In genomic region chr13:85140192-85140591, GRCh38 we compare ENCODE assay signal across 25 cellular contexts.
DNase-seq lines count a peak whose midpoint lies in the region; ATAC-seq and TF ChIP-seq lines count a peak whose summit lies in the region.
"Had no signal": no experiment of that assay in that cellular context is flagged by ENCODE, and none has a peak within 500 bp of the region (broad histone marks: within the 10 kb centered on the region; RNA-seq: fewer than 3 reads in every experiment).

No MANE protein-coding gene starts in this region.

- peaks cover 24% of the 10 kb centered on the region for H3K4me1 ChIP-seq in mammary epithelial cell (ENCODE audit: insufficient read depth, low read length)
- H3K4me1 ChIP-seq: A549, lower lobe of right lung, prostate gland, tibial nerve had no signal

- H3K27me3 ChIP-seq in mammary epithelial cell (ENCODE audit: insufficient read depth, low read length): no peaks in the 10 kb centered on the region
- H3K27me3 ChIP-seq: dorsolateral prefrontal cortex, tibial nerve had no signal

- TF ChIP-seq CTCF in mammary epithelial cell (conservative IDR thresholded peaks at IDR 0.05 in 1 of 2, IDR thresholded peaks at IDR 0.05 in 1 of 2; ENCODE audit: extremely low read depth in 1 of 2, insufficient read depth in 1 of 2, low read depth in 1 of 2, low read length in 2 of 2): no peak

- H3K79me2 ChIP-seq in mammary epithelial cell (ENCODE audit: insufficient read depth, low read length): no peaks in the 10 kb centered on the region

- BruUV-seq in mammary epithelial cell (replicated peaks; lab: Mats Ljungman, UMichigan): no TSS peak

- peak overlapping the region; percentile 45 for H2AFZ ChIP-seq in mammary epithelial cell (ENCODE audit: low read depth, low read length)

- H3K27ac ChIP-seq in mammary epithelial cell (ENCODE audit: insufficient read depth, low read depth, low read length): no peak overlapping the region
- H3K27ac ChIP-seq: A549, dorsolateral prefrontal cortex, lower lobe of right lung, prostate gland, tibial nerve had no signal

- H3K4me2 ChIP-seq in mammary epithelial cell (ENCODE audit: insufficient read depth, low read depth, low read length): peak overlapping the region; percentile 7
- H3K4me2 ChIP-seq: A549 had no signal

- ATAC-seq in GM21515 (IDR thresholded peaks at IDR 0.05; ENCODE audit: unreplicated experiment): no peak
- ATAC-seq in HG03196 (IDR thresholded peaks at IDR 0.05; ENCODE audit: unreplicated experiment): no peak
- ATAC-seq: A549, HepG2, lower lobe of right lung had no signal

- no peak overlapping the region for H3K9ac ChIP-seq in mammary epithelial cell (ENCODE audit: insufficient read depth, low read length)

- intact Hi-C loops in mammary epithelial cell (cut with micrococcal nuclease): no loop called here

- in situ Hi-C loops in mammary epithelial cell (cut with MboI; ENCODE audit: low sequenced_read_pairs in 2 of 2): no loop called here

- no peaks in the 10 kb centered on the region for H4K20me1 ChIP-seq in mammary epithelial cell (ENCODE audit: insufficient read depth, low read length)

- H3K36me3 ChIP-seq in mammary epithelial cell (ENCODE audit: insufficient read depth, low read length): no peaks in the 10 kb centered on the region
- H3K36me3 ChIP-seq: lower lobe of right lung, prostate gland, tibial nerve had no signal

- CTCF ChIA-PET in mammary epithelial cell (lab: Charles Lee; ENCODE audit: low non-redundant PET): no interaction called here

- 10% methylated on average over 1 of the region's 1 CpG for WGBS in mammary epithelial cell (ENCODE audit: low coverage, missing lambda C conversion rate)

- H3K9me3 ChIP-seq in mammary epithelial cell (replicated peaks; ENCODE audit: insufficient read depth, low read length): no peaks in the 10 kb centered on the region
- H3K9me3 ChIP-seq: A549, lower lobe of right lung, prostate gland, tibial nerve had no signal

- DNase-seq in A172 (ENCODE audit: low spot score) (peak; percentile 5), M059J (ENCODE audit: low read depth) (peak; percentile 39), mammary epithelial cell (peak; percentile 86), islet precursor cell (peak; percentile 67), GM19240 (ENCODE audit: insufficient read length, low spot score) (no peak), NCI-H524 (lab: John Stamatoyannopoulos, UW) (no peak)
- DNase-seq: activated B cell treated with CpG ODN at 0.5 μM for 24 hours; activated naive CD4-positive, alpha-beta T cell treated with anti-CD3 and anti-CD28 coated beads, Interleukin-2, amount 10 ng/mL, durations not matched to agents 7 days and 5 days; anterior cingulate cortex; DMS53; dorsolateral prefrontal cortex; H7; lower lobe of right lung; NCI-H1092; NCI-H187 treated with DMSO at 0.1 percent for 48 hours; NCI-H345; NCI-H774; stimulated activated CD8-positive, alpha-beta memory T cell treated with anti-CD3 and anti-CD28 coated beads, Interleukin-4, amount 100 ng/mL, for 48 hours; T1000 had no signal

- dilution Hi-C loops in mammary epithelial cell (cut with HindIII; ENCODE audit: low sequenced_read_pairs): no loop called here

- no peak overlapping the region for H3K4me3 ChIP-seq in mammary epithelial cell (replicated peaks in 1 of 3; ENCODE audit: insufficient read depth in 1 of 3, low read depth in 2 of 3, low read length in 3 of 3)
- H3K4me3 ChIP-seq: A549, dorsolateral prefrontal cortex, lower lobe of right lung, prostate gland, tibial nerve had no signal

Comparison
In these comparisons a context has a peak if more than half of its experiments do, and no peak if none do; other contexts are left out.
1. DNase-seq: peak in A172 (single experiment), M059J (single experiment), mammary epithelial cell (single experiment) and islet precursor cell (single experiment); none in GM19240 (single experiment) and NCI-H524 (0 of 2).